Comparison of ENCODE assay signal across 32 cellular contexts in genomic region chr1:163120372-163120771, GRCh38. TPM values are rescaled to one million over a fixed set of nuclear protein-coding genes. Genes with fewer than 3 reads are reported as not detected.
"Had no signal": no experiment of that assay in that cellular context is flagged by ENCODE, and none has a peak within 500 bp of the region (broad histone marks: within the 10 kb centered on the region; RNA-seq: fewer than 3 reads in every experiment).

No MANE protein-coding gene starts in this region.

- H3K9me3 Mint-ChIP-seq: activated CD4-positive, alpha-beta T cell treated with anti-CD3 and anti-CD28 coated beads, Interleukin-2, amount 10 ng/mL, durations not matched to agents 24 days and 14 days; activated CD8-positive, alpha-beta T cell treated with anti-CD3 and anti-CD28 coated beads for 36 hours; activated naive CD8-positive, alpha-beta T cell treated with anti-CD3 and anti-CD28 coated beads for 36 hours; activated T-cell treated with anti-CD3 and anti-CD28 coated beads, Interleukin-2, amount 50 U/mL, for 72 hours; activated T-helper 17 cell treated with anti-CD3 and anti-CD28 coated beads, Interleukin-2, amount 50 U/mL, for 72 hours; central memory CD8-positive, alpha-beta T cell; T-helper 1 cell treated with Interleukin-12 subunit alpha and Interleukin-12 subunit beta and Interleukin-4 antibody, amounts not matched to agents 30 μg/mL and 1 μg/mL, for 36 hours; T-helper 2 cell treated with Interferon-gamma antibody and Interleukin-4, amounts not matched to agents 5 μg/mL and 100 μg/mL, for 36 hours had no signal

- DNase-seq: activated CD4-positive, alpha-beta T cell treated with anti-CD3 and anti-CD28 coated beads, Interleukin-2, amount 10 ng/mL, durations not matched to agents 24 days and 14 days; activated CD4-positive, alpha-beta T cell treated with anti-CD3 and anti-CD28 coated beads, Interleukin-2, amount 50 U/mL, for 4 hours; activated CD8-positive, alpha-beta T cell treated with anti-CD3 and anti-CD28 coated beads for 36 hours; activated effector memory CD4-positive, alpha-beta T cell treated with anti-CD3 and anti-CD28 coated beads, Interleukin-2, amount 50 U/mL, for 16 hours; activated naive CD4-positive, alpha-beta T cell; activated naive CD4-positive, alpha-beta T cell treated with anti-CD3 and anti-CD28 coated beads, Interleukin-2, amount 50 U/mL, for 16 hours; activated naive CD8-positive, alpha-beta T cell treated with anti-CD3 and anti-CD28 coated beads for 36 hours; activated T-cell treated with anti-CD3 and anti-CD28 coated beads, Interleukin-2, amount 50 U/mL, for 1 hour; activated T-cell treated with anti-CD3 and anti-CD28 coated beads, Interleukin-2, amount 50 U/mL, for 72 hours; amniotic stem cell; aorta; Kasumi-1; KG1; NCI-H1092 treated with DMSO at 0.1 percent for 48 hours; NCI-H1417; NCI-H187 treated with DMSO at 0.1 percent for 48 hours; NCI-H2081; NCI-H345; NCI-H69; NCI-H82; SIG-M5 had no signal

- H3K36me3 Mint-ChIP-seq: activated naive CD8-positive, alpha-beta T cell treated with anti-CD3 and anti-CD28 coated beads for 36 hours had no signal

- H3K36me3 ChIP-seq: cardiac muscle cell had no signal

- H3K27ac ChIP-seq: cardiac muscle cell, RWPE1 had no signal

- ATAC-seq: activated CD8-positive, alpha-beta T cell treated with anti-CD3 and anti-CD28 coated beads for 36 hours; activated T-cell treated with anti-CD3 and anti-CD28 coated beads, Interleukin-2, amount 50 U/mL, for 72 hours; activated T-helper 17 cell treated with anti-CD3 and anti-CD28 coated beads, Interleukin-2, amount 50 U/mL, for 72 hours; Panc1; Right ventricle myocardium inferior had no signal

- H3K27ac Mint-ChIP-seq: activated CD4-positive, alpha-beta T cell treated with anti-CD3 and anti-CD28 coated beads, Interleukin-2, amount 10 ng/mL, durations not matched to agents 24 days and 14 days; activated CD8-positive, alpha-beta T cell treated with anti-CD3 and anti-CD28 coated beads for 36 hours; activated naive CD8-positive, alpha-beta T cell treated with anti-CD3 and anti-CD28 coated beads for 36 hours; activated T-cell treated with anti-CD3 and anti-CD28 coated beads, Interleukin-2, amount 50 U/mL, for 72 hours; activated T-helper 17 cell treated with anti-CD3 and anti-CD28 coated beads, Interleukin-2, amount 50 U/mL, for 72 hours; T-helper 1 cell treated with Interleukin-12 subunit alpha and Interleukin-12 subunit beta and Interleukin-4 antibody, amounts not matched to agents 30 μg/mL and 1 μg/mL, for 36 hours; T-helper 2 cell treated with Interferon-gamma antibody and Interleukin-4, amounts not matched to agents 5 μg/mL and 100 μg/mL, for 36 hours had no signal

- H3K4me3 ChIP-seq: cardiac muscle cell had no signal

- H3K4me3 Mint-ChIP-seq: activated CD4-positive, alpha-beta T cell treated with anti-CD3 and anti-CD28 coated beads, Interleukin-2, amount 10 ng/mL, durations not matched to agents 24 days and 14 days; activated CD8-positive, alpha-beta T cell treated with anti-CD3 and anti-CD28 coated beads for 36 hours; activated naive CD8-positive, alpha-beta T cell treated with anti-CD3 and anti-CD28 coated beads for 36 hours; activated T-cell treated with anti-CD3 and anti-CD28 coated beads, Interleukin-2, amount 50 U/mL, for 72 hours; activated T-helper 17 cell treated with anti-CD3 and anti-CD28 coated beads, Interleukin-2, amount 50 U/mL, for 72 hours; central memory CD8-positive, alpha-beta T cell; T-helper 1 cell treated with Interleukin-12 subunit alpha and Interleukin-12 subunit beta and Interleukin-4 antibody, amounts not matched to agents 30 μg/mL and 1 μg/mL, for 36 hours; T-helper 2 cell treated with Interferon-gamma antibody and Interleukin-4, amounts not matched to agents 5 μg/mL and 100 μg/mL, for 36 hours had no signal

- H3K4me1 Mint-ChIP-seq: activated CD4-positive, alpha-beta T cell treated with anti-CD3 and anti-CD28 coated beads, Interleukin-2, amount 10 ng/mL, durations not matched to agents 24 days and 14 days; activated naive CD8-positive, alpha-beta T cell treated with anti-CD3 and anti-CD28 coated beads for 36 hours; activated T-helper 17 cell treated with anti-CD3 and anti-CD28 coated beads, Interleukin-2, amount 50 U/mL, for 72 hours; central memory CD8-positive, alpha-beta T cell had no signal

RNA-seq across cellular contexts. Expression of gene RGS4, which starts 51.2 kb away (rescaled TPM):
- total RNA-seq: activated CD4-positive, alpha-beta T cell treated with anti-CD3 and anti-CD28 coated beads, Interleukin-2, amount 10 ng/mL, durations not matched to agents 24 days and 14 days; activated CD8-positive, alpha-beta memory T cell treated with anti-CD3 and anti-CD28 coated beads for 36 hours; activated CD8-positive, alpha-beta T cell treated with anti-CD3 and anti-CD28 coated beads for 36 hours; activated naive CD8-positive, alpha-beta T cell treated with anti-CD3 and anti-CD28 coated beads for 36 hours; activated T-cell treated with anti-CD3 and anti-CD28 coated beads, Interleukin-2, amount 50 U/mL, for 72 hours; activated T-helper 17 cell treated with anti-CD3 and anti-CD28 coated beads, Interleukin-2, amount 50 U/mL, for 72 hours; NCI-H460; SK-MEL-5 had no signal
